ENCODE assay signal across 20 cellular contexts in genomic region chr19:32911467-32911866, GRCh38. TPM values are rescaled to one million over a fixed set of nuclear protein-coding genes. Genes with fewer than 3 reads are reported as not detected.
DNase-seq lines count a peak whose midpoint lies in the region; ATAC-seq, FAIRE-seq and TF ChIP-seq lines count a peak whose summit lies in the region.
"Had no signal": no experiment of that assay in that cellular context is flagged by ENCODE, and none has a peak within 500 bp of the region (broad histone marks: within the 10 kb centered on the region; RNA-seq: fewer than 3 reads in every experiment).

No MANE protein-coding gene starts in this region.

- no peak overlapping the region for H3K14ac ChIP-seq in H9 (ENCODE audit: insufficient read depth, low read length)

- H3K9me3 Mint-ChIP-seq in H9 (no peaks in the 10 kb centered on the region), WTC11 (no peaks in the 10 kb centered on the region)
- H3K9me3 Mint-ChIP-seq: CD8-positive, alpha-beta T cell had no signal

- H3K23ac ChIP-seq in H9 (ENCODE audit: insufficient read length, low read depth, low read length), result no peak overlapping the region

- no peaks in the 10 kb centered on the region for H3K9me3 ChIP-seq in A549
- no peaks in the 10 kb centered on the region for H3K9me3 ChIP-seq in H9 (ENCODE audit: control insufficient read depth, low read depth, low read length)
- no peaks in the 10 kb centered on the region for H3K9me3 ChIP-seq in SJSA1 (replicated peaks)
- H3K9me3 ChIP-seq in breast epithelium, result peaks cover 0 to 5% of the 10 kb centered on the region in 2 donors
- H3K9me3 ChIP-seq: Caco-2 had no signal

- H3K4ac ChIP-seq in H9 (ENCODE audit: low read depth, low read length), result no peak overlapping the region

- no peak overlapping the region for H2BK120ac ChIP-seq in H9 (ENCODE audit: low read depth, low read length, poor library complexity, severe bottlenecking)

- H3K4me2 ChIP-seq in A549 (no peak overlapping the region), H9 (ENCODE audit: insufficient read depth, insufficient read length, low read length) (no peak overlapping the region)

- H3K56ac ChIP-seq in H9 (ENCODE audit: insufficient read length, low read depth, low read length), result no peak overlapping the region

- H2BK20ac ChIP-seq in H9 (ENCODE audit: low read depth, low read length, poor library complexity, severe bottlenecking), result no peak overlapping the region

- H3K27me3 ChIP-seq in H9 (ENCODE audit: insufficient read depth, low read length) (no peaks in the 10 kb centered on the region), SJSA1 (replicated peaks) (no peaks in the 10 kb centered on the region), breast epithelium (no peaks in the 10 kb centered on the region)

- DNase-seq in A549 (ENCODE audit: low read depth in 1 of 2, low spot score in 1 of 2), result no peak
- no peak for DNase-seq in H9
- no peak for DNase-seq in SJSA1 (ENCODE audit: low read depth in 1 of 2, low spot score in 2 of 2)
- no peak for DNase-seq in WTC11 (ENCODE audit: low spot score)
- DNase-seq in CD1c-positive myeloid dendritic cell (ENCODE audit: extremely low spot score), result no peak
- no peak for DNase-seq in breast epithelium (ENCODE audit: low spot score in 2 of 2)
- DNase-seq in cerebellar cortex (ENCODE audit: low spot score), result no peak
- no peak for DNase-seq in DMS79 treated with DMSO at 0.1 percent for 48 hours (lab: John Stamatoyannopoulos, UW)
- DNase-seq: 8988T; C1 segment of cervical spinal cord; Caco-2; CD4-positive, CD25-positive, alpha-beta regulatory T cell; CD8-positive, alpha-beta T cell; EL; GDM1; GOT3; HCEC 1CT had no signal

- H2BK12ac ChIP-seq in H9 (ENCODE audit: insufficient read length, low read depth, low read length), result no peak overlapping the region

- CTCF ChIA-PET in A549 (lab: Yijun Ruan, JAX) (interaction anchor here (0.6 to 1.3 kb wide), 3 partner anchors 15 to 42 kb away, joined by 3 read pairs; partner anchors contain the start of gene SLC7A9), WTC11 (lab: Charles Lee) (no interaction called here)

- FAIRE-seq in A549 (lab: Jason Lieb, UNC), result no peak
- FAIRE-seq: GM12878, H54 had no signal

- H2BK15ac ChIP-seq in H9 (ENCODE audit: low read depth, low read length), result no peak overlapping the region

- H2AK5ac ChIP-seq in H9 (ENCODE audit: insufficient read length, low read length), result no peak overlapping the region

- H3K4me1 Mint-ChIP-seq in H9, result no peaks in the 10 kb centered on the region
- H3K4me1 Mint-ChIP-seq in WTC11, result no peaks in the 10 kb centered on the region

- ATAC-seq in A549 (no peak), WTC11 (no peak)
- ATAC-seq: CD8-positive, alpha-beta T cell; GM12878 had no signal

- no peaks in the 10 kb centered on the region for H3K79me2 ChIP-seq in H9 (ENCODE audit: insufficient read depth, low read length)

- H3K9ac ChIP-seq in H9 (ENCODE audit: extremely low read depth, insufficient read length, low read length), result no peak overlapping the region

- H3K4me1 ChIP-seq in A549 (no peaks in the 10 kb centered on the region), H9 (ENCODE audit: insufficient read depth, low read length) (no peaks in the 10 kb centered on the region), SJSA1 (replicated peaks) (peaks cover 12% of the 10 kb centered on the region), breast epithelium (no peaks in the 10 kb centered on the region)

- no peak for TF ChIP-seq RAD21 in A549 (conservative IDR thresholded peaks at IDR 0.05 in 1 of 2, IDR thresholded peaks at IDR 0.05 in 1 of 2)

- H4K5ac ChIP-seq in H9 (ENCODE audit: insufficient read length, low read depth, low read length), result no peak overlapping the region

- peaks cover 6% of the 10 kb centered on the region for H3K36me3 ChIP-seq in SJSA1
- no peaks in the 10 kb centered on the region for H3K36me3 ChIP-seq in breast epithelium

- H3K23me2 ChIP-seq in H9 (ENCODE audit: insufficient read length, low read depth, low read length, poor library complexity, severe bottlenecking), result no peaks in the 10 kb centered on the region

- no peak overlapping the region for H3K4me3 Mint-ChIP-seq in H9
- H3K4me3 Mint-ChIP-seq in WTC11, result no peak overlapping the region
- H3K4me3 Mint-ChIP-seq: CD4-positive, CD25-positive, alpha-beta regulatory T cell; CD8-positive, alpha-beta T cell had no signal

- no peak overlapping the region for H2BK5ac ChIP-seq in H9 (ENCODE audit: insufficient read length, low read length)

- POLR2A ChIA-PET in A549 (lab: Yijun Ruan, JAX), result no interaction called here
- POLR2A ChIA-PET in WTC11 (lab: Charles Lee), result no interaction called here

- WGBS in A549 (ENCODE audit: missing lambda C conversion rate), result 87% methylated on average over 4 of the region's 4 CpGs
- no CpG with 5 or more reads among the region's 4 CpGs for WGBS in H9 (ENCODE audit: extremely low coverage, insufficient read length, low lambda C conversion rate)

- no peaks in the 10 kb centered on the region for H3K27me3 Mint-ChIP-seq in H9 (ENCODE audit: low read depth)
- no peaks in the 10 kb centered on the region for H3K27me3 Mint-ChIP-seq in WTC11 (ENCODE audit: low read depth)
- H3K27me3 Mint-ChIP-seq: CD4-positive, CD25-positive, alpha-beta regulatory T cell had no signal

- no peak for TF ChIP-seq EP300 in A549 (IDR thresholded peaks at IDR 0.05)

- H3K27ac Mint-ChIP-seq in H9 (peak overlapping the region in 2 of 3 experiments; percentile 42 to 68; a peak in 2 of 7 replicates), WTC11 (peak overlapping the region; percentile 76)
- H3K27ac Mint-ChIP-seq: CD4-positive, CD25-positive, alpha-beta regulatory T cell; CD8-positive, alpha-beta T cell had no signal

- H3K27ac ChIP-seq in A549, result no peak overlapping the region
- H3K27ac ChIP-seq in H9 (ENCODE audit: insufficient read length, low read depth, low read length), result no peak overlapping the region
- H3K27ac ChIP-seq in SJSA1, result peak overlapping the region; percentile 70
- H3K27ac ChIP-seq in breast epithelium, result no peak overlapping the region

- TF ChIP-seq CTCF in A549 (IDR thresholded peaks at IDR 0.05) (no peak), H9 (conservative IDR thresholded peaks at IDR 0.05) (no peak), WTC11 (IDR thresholded peaks at IDR 0.05) (no peak), breast epithelium (IDR thresholded peaks at IDR 0.05) (no peak)

- no peak overlapping the region for H3T11ph ChIP-seq in H9 (ENCODE audit: low read length)

- H3K36me3 Mint-ChIP-seq in H9 (ENCODE audit: insufficient read depth in 1 of 3, low read depth in 3 of 3), result peaks cover 0 to 7% (median 0%) of the 10 kb centered on the region in 3 experiments; a peak in 2 of 7 replicates
- H3K36me3 Mint-ChIP-seq in WTC11, result 0 out of 2 replicates have a peak, but pooled peaks cover 1% of the 10 kb centered on the region

- H4K8ac ChIP-seq in H9 (replicated peaks; ENCODE audit: insufficient read length, low read depth, low read length), result no peak overlapping the region

- no peak overlapping the region for H2AFZ ChIP-seq in H9 (ENCODE audit: low read length)

- H3K18ac ChIP-seq in H9 (ENCODE audit: insufficient read length, low read depth, low read length), result no peak overlapping the region

- intact Hi-C loops in breast epithelium (cut with DNase I; ENCODE audit: low total_unique reads), result no loop called here

- H3K79me1 ChIP-seq in H9 (ENCODE audit: insufficient read depth, low read depth, low read length, poor library complexity, severe bottlenecking), result no peaks in the 10 kb centered on the region

- no peak for TF ChIP-seq POLR2A in A549 (IDR thresholded peaks at IDR 0.05; ENCODE audit: low read length)
- no peak for TF ChIP-seq POLR2A in breast epithelium (IDR thresholded peaks at IDR 0.05)

- no peaks in the 10 kb centered on the region for H4K20me1 ChIP-seq in H9 (ENCODE audit: control insufficient read depth, insufficient read depth, insufficient read length)

- H3K4me3 ChIP-seq in A549, result no peak overlapping the region
- no peak overlapping the region for H3K4me3 ChIP-seq in SJSA1
- H3K4me3 ChIP-seq in breast epithelium, result no peak overlapping the region
- H3K4me3 ChIP-seq: GM12878 had no signal

- H4K91ac ChIP-seq in H9 (ENCODE audit: insufficient read length, low read depth, low read length), result no peak overlapping the region

TF ChIP-seq in A549, 52 proteins besides CTCF, POLR2A, EP300 and RAD21 (continues in another document):
- TF ChIP-seq EHMT2 (IDR thresholded peaks at IDR 0.05; ENCODE audit: low read depth) (no peak), JUNB (IDR thresholded peaks at IDR 0.05) (no peak), MAX (IDR thresholded peaks at IDR 0.05) (no peak), FOXS1 (CRISPR knock-in tag; IDR thresholded peaks at IDR 0.05) (no peak), POLR2AphosphoS2 (conservative IDR thresholded peaks at IDR 0.05; ENCODE audit: low read length) (no peak), MAFK (IDR thresholded peaks at IDR 0.05; ENCODE audit: partially characterized antibody) (peak; percentile 35)

TF ChIP-seq in WTC11, 78 proteins besides CTCF, POLR2A, EP300 and RAD21:
- TF ChIP-seq NR2C2 (CRISPR knock-in tag; IDR thresholded peaks at IDR 0.05), result no peak

RNA-seq across cellular contexts. Expression of gene SLC7A9, which starts 41.9 kb away (rescaled TPM):
- polyA plus RNA-seq in A549 (2011; rRNA removed) (0.50 and 1.3 TPM in 2 replicates), A549 (2017; fragmentation: RNase III; extraction: RNeasy Plus Mini Kit Qiagen cat#74134 plus additional on column Dnase treatment) (0.54 to 0.62 TPM (median 0.62 TPM) in 3 replicates)
- 0.29 and 0.48 TPM in 2 replicates for polyA plus RNA-seq in A549 (2012; cell fraction: cytosol; rRNA removed)
- polyA plus RNA-seq in A549 (2012; cell fraction: nucleus; rRNA removed), result 2.5 and 2.8 TPM in 2 replicates
- 0.74 and 1.0 TPM in 2 replicates for polyA minus RNA-seq in A549 (2011; rRNA and poly(A)+ RNA removed)
- total RNA-seq in H9 (2021) (not detected in 2 replicates), WTC11 (2021) (0.11 to 0.27 TPM (median 0.16 TPM) in 3 replicates), breast epithelium (under 1 TPM; 0.29 to 0.48 (median 0.33) TPM)
- not detected in 2 replicates for total RNA-seq in SJSA1 (2014; rRNA removed; shearing (Covaris generic))
- total RNA-seq: CD8-positive, alpha-beta T cell had no signal
- polyA plus RNA-seq: BJ; CD4-positive, CD25-positive, alpha-beta regulatory T cell; GM12878 had no signal
